18 cellular contexts compared by ENCODE assay signal in the genomic region with DNA sequence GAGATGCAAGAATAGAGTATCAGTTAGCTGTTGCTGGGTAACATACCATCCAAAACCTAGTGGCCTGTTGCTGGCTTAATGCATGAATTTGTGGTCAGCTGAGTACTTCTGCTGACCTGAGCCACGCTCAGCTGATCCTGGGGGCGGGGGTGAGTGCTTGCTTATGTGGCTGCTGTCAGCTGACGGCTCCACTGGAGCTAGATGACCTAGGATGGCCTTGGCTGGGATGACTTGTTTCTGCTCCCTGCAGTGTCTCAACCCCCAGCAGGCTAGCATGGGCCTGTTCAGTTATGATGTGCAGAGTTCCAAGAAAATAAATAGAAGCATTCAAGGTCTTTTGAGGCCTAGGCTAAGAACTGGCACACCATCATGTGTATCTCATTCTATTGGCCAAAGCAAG.
A peak's percentile ranks its signal among the peaks of the same experiment; 100 is the strongest.
DNase-seq lines count a peak whose midpoint lies in the region; TF ChIP-seq lines count a peak whose summit lies in the region.
"Had no signal": no experiment of that assay in that cellular context is flagged by ENCODE, and none has a peak within 500 bp of the region (broad histone marks: within the 10 kb centered on the region; RNA-seq: fewer than 3 reads in every experiment).

No MANE protein-coding gene starts in this region.

- TF ChIP-seq CTCF in RWPE1 (conservative IDR thresholded peaks at IDR 0.05; ENCODE audit: low read depth), result no peak
- no peak for TF ChIP-seq CTCF in fibroblast of mammary gland (conservative IDR thresholded peaks at IDR 0.05; ENCODE audit: control insufficient read depth, insufficient read depth, low read depth, low read length)
- no peak for TF ChIP-seq CTCF in lower leg skin (IDR thresholded peaks at IDR 0.05)
- TF ChIP-seq CTCF in tibial artery (IDR thresholded peaks at IDR 0.05), result no peak

- intact Hi-C loops in lower leg skin (cut with DNase I; ENCODE audit: low total_unique reads), result loop anchor here (1.0 kb wide), 1 partner anchor 33 kb away; no protein-coding TSS in a partner anchor
- intact Hi-C loops in tibial artery (cut with DNase I; ENCODE audit: low total_unique reads), result no loop called here

- H3K4me3 ChIP-seq in fibroblast of mammary gland (ENCODE audit: control insufficient read depth, low read depth, low read length) (no peak overlapping the region), lower leg skin (ENCODE audit: low read depth, poor library complexity, severe bottlenecking) (no peak overlapping the region), tibial artery (no peak overlapping the region), SJCRH30 (no peak overlapping the region)
- no peak overlapping the region for H3K4me3 ChIP-seq in effector memory CD4-positive, alpha-beta T cell (ENCODE audit: insufficient read depth, low read depth, low read length, poor library complexity, severe bottlenecking)
- H3K4me3 ChIP-seq: Peyer's patch had no signal

- POLR2A ChIA-PET in RWPE1 (lab: Yijun Ruan, JAX; ENCODE audit: low non-redundant PET), result no interaction called here

- H3K9me3 ChIP-seq in tibial artery, result no peaks in the 10 kb centered on the region
- H3K9me3 ChIP-seq in SJCRH30 (replicated peaks), result no peaks in the 10 kb centered on the region
- no peaks in the 10 kb centered on the region for H3K9me3 ChIP-seq in effector memory CD4-positive, alpha-beta T cell (ENCODE audit: control insufficient read depth, low read length)
- H3K9me3 ChIP-seq: Peyer's patch had no signal

- H3K36me3 ChIP-seq in tibial artery (peaks cover 0 to 4% (median 0%) of the 10 kb centered on the region in 3 donors), SJCRH30 (no peaks in the 10 kb centered on the region)
- H3K36me3 ChIP-seq in effector memory CD4-positive, alpha-beta T cell (ENCODE audit: control insufficient read depth, insufficient read depth, low read length), result no peaks in the 10 kb centered on the region
- H3K36me3 ChIP-seq: Peyer's patch had no signal

- H3K27me3 ChIP-seq in tibial artery (no peaks in the 10 kb centered on the region), SJCRH30 (peaks cover 5% of the 10 kb centered on the region; the same call in 1 of the 2 replicates)
- no peaks in the 10 kb centered on the region for H3K27me3 ChIP-seq in effector memory CD4-positive, alpha-beta T cell (replicated peaks; ENCODE audit: control insufficient read depth, insufficient read depth, low read length, poor library complexity, severe bottlenecking)
- H3K27me3 ChIP-seq: Peyer's patch had no signal

- CTCF ChIA-PET in RWPE1 (lab: Yijun Ruan, JAX), result no interaction called here

- 67 to 71% methylated on average over 3 of the region's 3 CpGs for WGBS in lower leg skin, 2 donors

- DNase-seq in RWPE1 (ENCODE audit: low spot score) (no peak), fibroblast of mammary gland (ENCODE audit: low read depth) (peak; percentile 51), lower leg skin (ENCODE audit: low spot score in 2 of 2) (peak; percentile 81 to 90), tibial artery (peak; percentile 79 to 89), T-helper 1 cell (no peak), SJCRH30 (no peak)
- DNase-seq in effector memory CD4-positive, alpha-beta T cell, result no peak
- DNase-seq: activated CD4-positive, alpha-beta T cell treated with anti-CD3 and anti-CD28 coated beads for 1 hour; activated naive CD4-positive, alpha-beta T cell treated with anti-CD3 and anti-CD28 coated beads, Interleukin-2, amount 50 U/mL, for 16 hours; C1 segment of cervical spinal cord; DND-41; HCEC 1CT; hypothalamus; naive B cell; NCI-H2107; NCI-H774; Peyer's patch; stimulated activated CD4-positive, alpha-beta T cell treated with anti-CD3 and anti-CD28 coated beads, Interleukin-2, amount 100 ng/mL, for 48 hours had no signal

- no peak for TF ChIP-seq POLR2A in lower leg skin (IDR thresholded peaks at IDR 0.05)

- H3K4me1 ChIP-seq in tibial artery (no peaks in the 10 kb centered on the region), SJCRH30 (no peaks in the 10 kb centered on the region)
- no peaks in the 10 kb centered on the region for H3K4me1 ChIP-seq in effector memory CD4-positive, alpha-beta T cell (ENCODE audit: control insufficient read depth, insufficient read depth, low read length, poor library complexity, severe bottlenecking)
- H3K4me1 ChIP-seq: Peyer's patch had no signal

- peak overlapping the region; percentile 73 for H3K27ac ChIP-seq in RWPE1
- no peak overlapping the region for H3K27ac ChIP-seq in tibial artery
- no peak overlapping the region for H3K27ac ChIP-seq in SJCRH30
- H3K27ac ChIP-seq in effector memory CD4-positive, alpha-beta T cell (ENCODE audit: insufficient read depth, low read length, poor library complexity, severe bottlenecking), result no peak overlapping the region
- H3K27ac ChIP-seq: Peyer's patch had no signal

Comparison
In these comparisons a context has a peak if more than half of its experiments do, and no peak if none do; other contexts are left out.
1. DNase-seq: peak in fibroblast of mammary gland (single experiment), lower leg skin (2 of 2) and tibial artery (2 of 2); none in RWPE1 (single experiment), T-helper 1 cell (0 of 5), SJCRH30 (0 of 2) and effector memory CD4-positive, alpha-beta T cell (0 of 3).